1 cellular context compared by ENCODE assay signal in genomic region chr9:104915049-104915448, GRCh38.
TF ChIP-seq lines count a peak whose summit lies in the region.

No MANE protein-coding gene starts in this region.

TF ChIP-seq in SK-N-SH treated with all-trans-retinoic acid at 6 μM for 48 hours, 23 proteins besides CTCF, POLR2A, EP300 and RAD21 (continued from another document):
- TF ChIP-seq TSHZ2 (CRISPR knock-in tag; IDR thresholded peaks at IDR 0.05) (no peak), CREB5 (CRISPR knock-in tag; IDR thresholded peaks at IDR 0.05; ENCODE audit: low read depth) (no peak), GLIS3 (CRISPR knock-in tag; IDR thresholded peaks at IDR 0.05) (no peak), RARB (CRISPR knock-in tag; IDR thresholded peaks at IDR 0.05) (no peak)
